In genomic region chr1:65247419-65248359, GRCh38 we compare ENCODE assay signal across 10 cellular contexts.
DNase-seq lines count a peak whose midpoint lies in the region; ATAC-seq and TF ChIP-seq lines count a peak whose summit lies in the region.
"Had no signal": no experiment of that assay in that cellular context is flagged by ENCODE, and none has a peak within 500 bp of the region (broad histone marks: within the 10 kb centered on the region; RNA-seq: fewer than 3 reads in every experiment).

No MANE protein-coding gene starts in this region.

- peaks cover 15% of the 10 kb centered on the region for H3K27me3 Mint-ChIP-seq in brain

- peaks cover 8% of the 10 kb centered on the region for H3K4me1 Mint-ChIP-seq in brain

- no peaks in the 10 kb centered on the region for H3K27me3 ChIP-seq in colonic mucosa

- peaks cover 0 to 1% (median 0%) of the 10 kb centered on the region in 5 experiments for H3K9me3 Mint-ChIP-seq in brain

- H3K9ac ChIP-seq in colonic mucosa (ENCODE audit: low read depth in 2 of 2, low read length in 2 of 2): no peak overlapping the region

- DNase-seq in HCEC 1CT (peak; percentile 61), hepatic stellate cell (ENCODE audit: low spot score) (peak; percentile 72), smooth muscle cell of the brain vasculature (ENCODE audit: low read depth, low spot score) (peak; percentile 77), colonic mucosa (no peak), SK-N-DZ (ENCODE audit: low spot score) (no peak)
- DNase-seq: NCI-H1436, WERI-Rb-1 had no signal

- H3K27ac Mint-ChIP-seq in brain: peak overlapping the region in 4 of 5 experiments; percentile 26 to 82 (median 52)

- peak overlapping the region in 1 of 5 experiments; percentile 24 for H3K4me3 Mint-ChIP-seq in brain

- no peaks in the 10 kb centered on the region for H3K4me1 ChIP-seq in colonic mucosa

- H3K9me3 ChIP-seq in colonic mucosa: no peaks in the 10 kb centered on the region

- H3K27ac ChIP-seq in colonic mucosa: no peak overlapping the region
- H3K27ac ChIP-seq: WERI-Rb-1 had no signal

- ATAC-seq in HG02852 (IDR thresholded peaks at IDR 0.05; ENCODE audit: unreplicated experiment) (no peak), GM21360 (IDR thresholded peaks at IDR 0.05; ENCODE audit: unreplicated experiment) (no peak)

- no peaks in the 10 kb centered on the region for H3K36me3 ChIP-seq in colonic mucosa
- H3K36me3 ChIP-seq: WERI-Rb-1 had no signal

- H3K4me3 ChIP-seq in colonic mucosa: no peak overlapping the region

- no peaks in the 10 kb centered on the region for H3K36me3 Mint-ChIP-seq in brain

- intact Hi-C loops in colonic mucosa (cut with DNase I): no loop called here

- TF ChIP-seq CTCF in brain (conservative IDR thresholded peaks at IDR 0.05): no peak
- TF ChIP-seq CTCF in colonic mucosa (IDR thresholded peaks at IDR 0.05): no peak

Comparison
In these comparisons a context has a peak if more than half of its experiments do, and no peak if none do; other contexts are left out.
1. DNase-seq: peak in HCEC 1CT (single experiment), hepatic stellate cell (single experiment) and smooth muscle cell of the brain vasculature (single experiment); none in colonic mucosa (single experiment) and SK-N-DZ (single experiment).